ENCODE assay signal across 8 cellular contexts in genomic region chr12:120230974-120231315, GRCh38. TPM values are rescaled to one million over a fixed set of nuclear protein-coding genes. Genes with fewer than 3 reads are reported as not detected.
A peak's percentile ranks its signal among the peaks of the same experiment; 100 is the strongest.
DNase-seq lines count a peak whose midpoint lies in the region; TF ChIP-seq lines count a peak whose summit lies in the region.

No MANE protein-coding gene starts in this region.

- POLR2A ChIA-PET in SK-N-SH (lab: Yijun Ruan, JAX), result interaction anchor here (0.8 to 8.7 kb wide), 8 partner anchors 10 to 86 kb away, joined by 3 to 108 read pairs (median 4); partner anchors contain the start of genes PXN, RNU4-1, RNU4-2 and RPLP0

- 14% methylated on average over 6 of the region's 6 CpGs for WGBS in SK-N-SH (ENCODE audit: low lambda C conversion rate)
- 29% methylated on average over 6 of the region's 6 CpGs for WGBS in esophagus muscularis mucosa

- H3K27me3 ChIP-seq in SK-N-SH (ENCODE audit: insufficient read depth), result no peaks in the 10 kb centered on the region
- H3K27me3 ChIP-seq in esophagus muscularis mucosa, result no peaks in the 10 kb centered on the region

- peaks cover 72% of the 10 kb centered on the region for H3F3A ChIP-seq in SK-N-SH (replicated peaks; ENCODE audit: insufficient read depth)

- H3K79me2 ChIP-seq in SK-N-SH (ENCODE audit: insufficient read depth), result peaks cover 87% of the 10 kb centered on the region

- H3K9ac ChIP-seq in SK-N-SH, result peak overlapping the region; percentile 89

- H3K9me3 Mint-ChIP-seq in CD14-positive monocyte (no peaks in the 10 kb centered on the region), osteocyte (ENCODE audit: unreplicated experiment) (no peaks in the 10 kb centered on the region)

- CTCF ChIA-PET in SK-N-SH (lab: Yijun Ruan, JAX), result interaction anchor here (1.6 to 18.6 kb wide), 4 partner anchors 9 to 31 kb away, joined by 7 to 618 read pairs (median 103); partner anchors contain the start of gene PXN

- H3K9me3 ChIP-seq in SK-N-SH (no peaks in the 10 kb centered on the region), esophagus muscularis mucosa (no peaks in the 10 kb centered on the region)

- TF ChIP-seq RAD21 in SK-N-SH (IDR thresholded peaks at IDR 0.05; ENCODE audit: low read length), result no peak

- DNase-seq in CD14-positive monocyte (ENCODE audit: low spot score), result no peak
- DNase-seq in SK-N-SH, result no peak
- no peak for DNase-seq in esophagus muscularis mucosa (ENCODE audit: extremely low spot score)
- no peak for DNase-seq in osteocyte (ENCODE audit: extremely low spot score, unreplicated experiment)
- DNase-seq in erythroblast (lab: John Stamatoyannopoulos, UW), result no peak
- no peak for DNase-seq in anterior cingulate cortex (lab: John Stamatoyannopoulos, UW)
- DNase-seq in activated CD4-positive, CD25-positive, alpha-beta regulatory T cell (lab: John Stamatoyannopoulos, UW), result no peak
- DNase-seq in COLO668 (lab: John Stamatoyannopoulos, UW; ENCODE audit: unreplicated experiment), result no peak

- H3K4me3 ChIP-seq in SK-N-SH (ENCODE audit: low read depth in 2 of 2, low read length in 1 of 2) (peak overlapping the region; percentile 14 to 56; a peak in 3 of 4 replicates), esophagus muscularis mucosa (no peak overlapping the region)

- peak overlapping the region; percentile 91 for H3K4me2 ChIP-seq in SK-N-SH

- H3K4me3 Mint-ChIP-seq in CD14-positive monocyte (peak overlapping the region; percentile 55 to 89), osteocyte (ENCODE audit: unreplicated experiment) (peak overlapping the region; percentile 46)

- H3K36me3 Mint-ChIP-seq in CD14-positive monocyte, result peaks cover 21 to 48% of the 10 kb centered on the region in 2 donors
- no peaks in the 10 kb centered on the region for H3K36me3 Mint-ChIP-seq in osteocyte (ENCODE audit: unreplicated experiment)

- no peak for TF ChIP-seq EP300 in SK-N-SH (IDR thresholded peaks at IDR 0.05; ENCODE audit: borderline replicate concordance in 1 of 2, low read depth in 1 of 2, low read length in 1 of 2)
- no peak for TF ChIP-seq EP300 in esophagus muscularis mucosa (IDR thresholded peaks at IDR 0.05)

- H3K9me2 ChIP-seq in SK-N-SH, result no peaks in the 10 kb centered on the region

- H2AFZ ChIP-seq in SK-N-SH (ENCODE audit: low read depth), result no peak overlapping the region

- H3K27ac Mint-ChIP-seq in CD14-positive monocyte (peak overlapping the region; percentile 91 to 99 (median 97)), osteocyte (ENCODE audit: unreplicated experiment) (peak overlapping the region; percentile 94)

- H3K27me3 Mint-ChIP-seq in CD14-positive monocyte (ENCODE audit: low read depth in 3 of 3), result no peaks in the 10 kb centered on the region
- no peaks in the 10 kb centered on the region for H3K27me3 Mint-ChIP-seq in osteocyte (ENCODE audit: unreplicated experiment)

- H4K20me1 ChIP-seq in SK-N-SH (ENCODE audit: insufficient read depth), result peaks cover 14% of the 10 kb centered on the region; the same call in 1 of the 2 replicates

- TF ChIP-seq CTCF in CD14-positive monocyte (IDR thresholded peaks at IDR 0.05) (no peak), SK-N-SH (IDR thresholded peaks at IDR 0.05) (no peak), esophagus muscularis mucosa (IDR thresholded peaks at IDR 0.05) (no peak), osteocyte (IDR thresholded peaks at IDR 0.05) (no peak)

- H3K4me1 ChIP-seq in SK-N-SH (ENCODE audit: control insufficient read depth in 1 of 2, insufficient read depth in 2 of 2, low read depth in 1 of 2, low read length in 1 of 2) (peaks cover 56 to 83% of the 10 kb centered on the region in 2 experiments), esophagus muscularis mucosa (peaks cover 96 to 100% (median 98%) of the 10 kb centered on the region in 4 donors)

- H3K36me3 ChIP-seq in SK-N-SH (replicated peaks in 1 of 2; ENCODE audit: control insufficient read depth in 1 of 2, insufficient read depth in 2 of 2, low read length in 1 of 2) (peaks cover 6% of the 10 kb centered on the region in 2 experiments), esophagus muscularis mucosa (peaks cover 0 to 11% (median 8%) of the 10 kb centered on the region in 4 donors)

- intact Hi-C loops in CD14-positive monocyte (cut with micrococcal nuclease) (no loop called here), esophagus muscularis mucosa (cut with DNase I) (loop anchor here (1.0 kb wide), 1 partner anchor 33 kb away; no protein-coding TSS in a partner anchor)

- H3K27ac ChIP-seq in SK-N-SH (ENCODE audit: low read depth in 2 of 2, low read length in 1 of 2), result peak overlapping the region; percentile 95 to 100
- peak overlapping the region; percentile 86 to 95 (median 91) for H3K27ac ChIP-seq in esophagus muscularis mucosa (replicated peaks in 1 of 4)

- TF ChIP-seq POLR2A in esophagus muscularis mucosa (IDR thresholded peaks at IDR 0.05; ENCODE audit: low read depth), result no peak
- no peak for TF ChIP-seq POLR2A in erythroblast (IDR thresholded peaks at IDR 0.05; ENCODE audit: low read length)

- H3K4me1 Mint-ChIP-seq in CD14-positive monocyte (peaks cover 100% of the 10 kb centered on the region), osteocyte (ENCODE audit: unreplicated experiment) (peaks cover 89% of the 10 kb centered on the region)

TF ChIP-seq in SK-N-SH, 30 proteins besides CTCF, POLR2A, EP300 and RAD21:
- TF ChIP-seq REST (IDR thresholded peaks at IDR 0.05; ENCODE audit: low read depth, low read length), result no peak

RNA-seq across cellular contexts. Expression of gene RPLP0, which starts 30.0 kb away (rescaled TPM):
- polyA plus RNA-seq in CD14-positive monocyte, result 100 to 1,000 TPM; 650 to 651 TPM
- 5,975 and 6,606 TPM in 2 replicates for polyA plus RNA-seq in SK-N-SH (2012; rRNA removed)
- 4,575 and 6,412 TPM in 2 replicates for polyA plus RNA-seq in SK-N-SH (2012; cell fraction: cytosol; rRNA removed)
- polyA plus RNA-seq in SK-N-SH (2012; cell fraction: nucleus; rRNA removed), result 2,397 and 2,614 TPM in 2 replicates
- 1,000 to 10,000 TPM; 2,092 to 2,985 (median 2,271) TPM for total RNA-seq in esophagus muscularis mucosa
- 2,037 TPM in 2 replicates for total RNA-seq in osteocyte

RNA-seq across cellular contexts. Expression of gene PXN, which starts 34.6 kb away (rescaled TPM):
- 10 to 100 TPM; 62.5 to 98.4 TPM for polyA plus RNA-seq in CD14-positive monocyte
- polyA plus RNA-seq in SK-N-SH (2012; rRNA removed), result 63.0 and 89.0 TPM in 2 replicates
- 56.9 and 70.1 TPM in 2 replicates for polyA plus RNA-seq in SK-N-SH (2012; cell fraction: cytosol; rRNA removed)
- 269 and 301 TPM in 2 replicates for polyA plus RNA-seq in SK-N-SH (2012; cell fraction: nucleus; rRNA removed)
- total RNA-seq in esophagus muscularis mucosa, result 10 to 100 TPM; 51.9 to 89.4 (median 71.9) TPM
- total RNA-seq in osteocyte, result 76.7 and 79.9 TPM in 2 replicates

RNA-seq across cellular contexts. Expression of gene GCN1, which starts 36.4 kb away (rescaled TPM):
- polyA plus RNA-seq in CD14-positive monocyte (1 to 10 TPM; 5.0 to 8.3 TPM), SK-N-SH (2012; rRNA removed) (41.2 and 54.4 TPM in 2 replicates)
- polyA plus RNA-seq in SK-N-SH (2012; cell fraction: cytosol; rRNA removed), result 17.0 and 20.0 TPM in 2 replicates
- polyA plus RNA-seq in SK-N-SH (2012; cell fraction: nucleus; rRNA removed), result 224 and 236 TPM in 2 replicates
- total RNA-seq in esophagus muscularis mucosa (10 to 100 TPM; 38.6 to 94.6 (median 49.3) TPM), osteocyte (106 and 115 TPM in 2 replicates)

Comparison
In these comparisons a context has a peak if more than half of its experiments do, and no peak if none do; other contexts are left out.
1. H3K4me3 ChIP-seq: peak in SK-N-SH (2 of 2); none in esophagus muscularis mucosa (0 of 4).